In the genomic region with DNA sequence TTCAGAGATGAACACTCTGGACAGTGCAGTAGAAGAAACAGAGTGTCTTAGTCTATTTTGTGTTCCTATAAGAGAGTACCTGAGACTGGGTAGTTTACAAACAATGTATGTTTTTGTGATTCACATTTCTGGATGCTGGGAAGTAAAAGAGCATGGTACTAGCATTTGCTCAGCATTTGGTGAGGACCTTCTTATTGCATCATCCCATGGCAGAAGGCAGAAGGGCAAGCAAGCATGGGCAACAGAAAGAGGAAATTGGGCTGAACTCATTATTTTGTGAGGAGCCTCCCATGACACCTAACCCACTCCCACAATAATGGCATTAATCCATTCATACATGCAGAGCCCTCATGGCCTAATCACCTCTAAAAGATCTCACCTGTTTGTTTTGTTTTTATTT, we compare ENCODE assay signal across 17 cellular contexts. TPM values are rescaled to one million over a fixed set of nuclear protein-coding genes. Genes with fewer than 3 reads are reported as not detected.
DNase-seq lines count a peak whose midpoint lies in the region; ATAC-seq and TF ChIP-seq lines count a peak whose summit lies in the region.
"Had no signal": no experiment of that assay in that cellular context is flagged by ENCODE, and none has a peak within 500 bp of the region (broad histone marks: within the 10 kb centered on the region; RNA-seq: fewer than 3 reads in every experiment).

No MANE protein-coding gene starts in this region.

- H3K27ac ChIP-seq in HEK293 (ENCODE audit: extremely low read depth, low read depth, low read length), result no peak overlapping the region
- H3K27ac ChIP-seq: 22Rv1 had no signal

- peak; percentile 11 for DNase-seq in NOMO-1 treated with DMSO at 0.1 percent for 48 hours (lab: John Stamatoyannopoulos, UW; ENCODE audit: unreplicated experiment)
- no peak for DNase-seq in NOMO-1 treated with dmso at 0.1 percent for 144 hours (lab: John Stamatoyannopoulos, UW; ENCODE audit: unreplicated experiment)
- DNase-seq in MV-4-11 (lab: John Stamatoyannopoulos, UW), result peak; percentile 33
- no peak for DNase-seq in omental fat pad (ENCODE audit: low spot score)
- no peak for DNase-seq in LoVo (ENCODE audit: low spot score)
- DNase-seq: Calu3; CD4-positive, CD25-positive, alpha-beta regulatory T cell; DMS 273 treated with DMSO at 0.1 percent for 48 hours; HFFc6 had no signal

- H3K36me3 ChIP-seq in HEK293 (ENCODE audit: control insufficient read depth in 2 of 2, insufficient read depth in 1 of 2, low read length in 2 of 2), result no peaks in the 10 kb centered on the region
- H3K36me3 ChIP-seq: HAP-1 had no signal

- peak; percentile 42 for ATAC-seq in omental fat pad (ENCODE audit: low FRiP score)
- ATAC-seq in HG03354 (IDR thresholded peaks at IDR 0.05; ENCODE audit: poor library complexity, severe bottlenecking, unreplicated experiment), result no peak
- ATAC-seq: GM12878, GM23338, K562 had no signal

- POLR2A ChIA-PET in HEK293 (lab: Yijun Ruan, JAX), result no interaction called here

- no peaks in the 10 kb centered on the region for H3K9me3 ChIP-seq in HEK293 (ENCODE audit: control insufficient read depth, insufficient read depth, low read depth, low read length)
- H3K9me3 ChIP-seq: HAP-1 had no signal

- H3K4me3 ChIP-seq in HEK293 (ENCODE audit: low read depth, low read length), result no peak overlapping the region
- H3K4me3 ChIP-seq: GM12878, GM23338, HAP-1, K562 had no signal

- TF ChIP-seq CTCF in HEK293 (tag by site-specific recombination; IDR thresholded peaks at IDR 0.05) (no peak), omental fat pad (IDR thresholded peaks at IDR 0.05) (no peak)

- CTCF ChIA-PET in HEK293 (lab: Yijun Ruan, JAX), result interaction anchor here (0.5 kb wide), 1 partner anchor 162 kb away, joined by 3 read pairs; no protein-coding TSS in a partner anchor

- H3K4me1 ChIP-seq in HEK293 (ENCODE audit: control insufficient read depth, insufficient read depth, low read length), result peaks cover 4% of the 10 kb centered on the region; the same call in 1 of the 2 replicates
- H3K4me1 ChIP-seq: HAP-1 had no signal

TF ChIP-seq in HEK293, 187 proteins besides CTCF, POLR2A, EP300 and RAD21:
- 0 out of 2 replicates have a peak, but pooled peaks have one; percentile 16 for TF ChIP-seq ZBTB8A (tag by site-specific recombination; IDR thresholded peaks at IDR 0.05)
- no peak for TF ChIP-seq SP2 (tag by site-specific recombination; IDR thresholded peaks at IDR 0.05)

RNA-seq across cellular contexts. Expression of gene ANKS1B, which starts 8.0 kb away (rescaled TPM):
- total RNA-seq in omental fat pad, result 10 to 100 TPM in 1 of 4 donors, 1 to 10 TPM in 3; 5.5 to 26.4 (median 7.6) TPM
- total RNA-seq: G401, GM12878 had no signal

Comparison
In these comparisons a context has a peak if more than half of its experiments do, and no peak if none do; other contexts are left out.
1. DNase-seq: peak in NOMO-1 treated with DMSO at 0.1 percent for 48 hours (single experiment) and MV-4-11 (single experiment); none in NOMO-1 treated with dmso at 0.1 percent for 144 hours (single experiment), omental fat pad (single experiment) and LoVo (single experiment).